21 cellular contexts compared by ENCODE assay signal in genomic region chr3:195597848-195598247, GRCh38. TPM values are rescaled to one million over a fixed set of nuclear protein-coding genes. Genes with fewer than 3 reads are reported as not detected.
DNase-seq lines count a peak whose midpoint lies in the region; ATAC-seq and TF ChIP-seq lines count a peak whose summit lies in the region.
"Had no signal": no experiment of that assay in that cellular context is flagged by ENCODE, and none has a peak within 500 bp of the region (broad histone marks: within the 10 kb centered on the region; RNA-seq: fewer than 3 reads in every experiment).

No MANE protein-coding gene starts in this region.

- H3K4me1 ChIP-seq in right atrium auricular region: peaks cover 0 to 17% of the 10 kb centered on the region in 2 donors
- H3K4me1 ChIP-seq in right cardiac atrium (ENCODE audit: control insufficient read depth, insufficient read depth, low read length): peaks cover 2% of the 10 kb centered on the region

- intact Hi-C loops in Right ventricle myocardium inferior (cut with DNase I) (no loop called here), right cardiac atrium (cut with DNase I) (no loop called here)
- intact Hi-C loops in activated naive CD4-positive, alpha-beta T cell treated with anti-CD3 and anti-CD28 coated beads for 36 hours (cut with micrococcal nuclease): no loop called here

- no peaks in the 10 kb centered on the region for H3K36me3 Mint-ChIP-seq in activated naive CD4-positive, alpha-beta T cell treated with anti-CD3 and anti-CD28 coated beads for 36 hours (ENCODE audit: low read depth)
- no peaks in the 10 kb centered on the region for H3K36me3 Mint-ChIP-seq in immature natural killer cell
- H3K36me3 Mint-ChIP-seq: CD14-positive monocyte had no signal

- no peak for TF ChIP-seq CTCF in right atrium auricular region (IDR thresholded peaks at IDR 0.05)

- no peaks in the 10 kb centered on the region for H3K9me3 ChIP-seq in right atrium auricular region
- no peaks in the 10 kb centered on the region for H3K9me3 ChIP-seq in right cardiac atrium (ENCODE audit: control insufficient read depth, low read length)

- no peaks in the 10 kb centered on the region for H3K27me3 Mint-ChIP-seq in activated naive CD4-positive, alpha-beta T cell treated with anti-CD3 and anti-CD28 coated beads for 36 hours (ENCODE audit: low read depth)
- H3K27me3 Mint-ChIP-seq in immature natural killer cell (ENCODE audit: low read depth in 3 of 3): peaks cover 0 to 6% (median 2%) of the 10 kb centered on the region in 3 donors

- no peak overlapping the region for H3K4me3 Mint-ChIP-seq in activated naive CD4-positive, alpha-beta T cell treated with anti-CD3 and anti-CD28 coated beads for 36 hours
- H3K4me3 Mint-ChIP-seq in immature natural killer cell: no peak overlapping the region
- H3K4me3 Mint-ChIP-seq: CD14-positive monocyte had no signal

- no peak overlapping the region for H3K27ac ChIP-seq in right atrium auricular region
- H3K27ac ChIP-seq in right cardiac atrium (ENCODE audit: low read length): no peak overlapping the region
- H3K27ac ChIP-seq: HL-60 had no signal

- H3K4me1 Mint-ChIP-seq in activated naive CD4-positive, alpha-beta T cell treated with anti-CD3 and anti-CD28 coated beads for 36 hours (ENCODE audit: low read depth): no peaks in the 10 kb centered on the region
- no peaks in the 10 kb centered on the region for H3K4me1 Mint-ChIP-seq in immature natural killer cell

- no peak overlapping the region for H3K27ac Mint-ChIP-seq in activated naive CD4-positive, alpha-beta T cell treated with anti-CD3 and anti-CD28 coated beads for 36 hours
- H3K27ac Mint-ChIP-seq in immature natural killer cell: no peak overlapping the region
- H3K27ac Mint-ChIP-seq: CD14-positive monocyte had no signal

- peaks cover 1% of the 10 kb centered on the region for H3K9me3 Mint-ChIP-seq in activated naive CD4-positive, alpha-beta T cell treated with anti-CD3 and anti-CD28 coated beads for 36 hours
- H3K9me3 Mint-ChIP-seq in immature natural killer cell: no peaks in the 10 kb centered on the region

- H3K36me3 ChIP-seq in right atrium auricular region: no peaks in the 10 kb centered on the region

- no peak overlapping the region for H3K4me3 ChIP-seq in right atrium auricular region
- no peak overlapping the region for H3K4me3 ChIP-seq in right cardiac atrium (ENCODE audit: low read length)
- H3K4me3 ChIP-seq: K562 had no signal

- 33% methylated on average over 6 of the region's 6 CpGs for WGBS in right cardiac atrium

- peak; percentile 77 for ATAC-seq in Right ventricle myocardium inferior
- peak; percentile 13 to 39 for ATAC-seq in right cardiac atrium
- no peak for ATAC-seq in HG03039 (IDR thresholded peaks at IDR 0.05; ENCODE audit: unreplicated experiment)
- ATAC-seq: PC-3, SK-N-SH treated with all-trans-retinoic acid at 6 μM for 48 hours had no signal

- CTCF ChIA-PET in activated naive CD4-positive, alpha-beta T cell treated with anti-CD3 and anti-CD28 coated beads for 36 hours (lab: Charles Lee): no interaction called here

- no peaks in the 10 kb centered on the region for H3K27me3 ChIP-seq in right atrium auricular region
- no peaks in the 10 kb centered on the region for H3K27me3 ChIP-seq in right cardiac atrium (ENCODE audit: control insufficient read depth, insufficient read depth)

- DNase-seq in Right ventricle myocardium inferior (ENCODE audit: missing footprints): no peak
- no peak for DNase-seq in right atrium auricular region (ENCODE audit: low spot score)
- peak; percentile 37 for DNase-seq in fibroblast of gingiva (ENCODE audit: low read depth)
- DNase-seq in right cardiac atrium: no peak
- no peak for DNase-seq in activated naive CD4-positive, alpha-beta T cell treated with anti-CD3 and anti-CD28 coated beads for 36 hours
- no peak for DNase-seq in immature natural killer cell
- no peak for DNase-seq in NCI-H1105 treated with DMSO at 0.1 percent for 48 hours (lab: John Stamatoyannopoulos, UW)
- DNase-seq: 8988T, GDM1, GOT3, NCI-H1048, NCI-H1694, NCI-H2107, NCI-H226, NCI-H526 treated with DMSO at 0.1 percent for 48 hours, PC-3 had no signal

RNA-seq across cellular contexts. Expression of gene APOD, which starts 14.1 kb away (rescaled TPM):
- total RNA-seq in Right ventricle myocardium inferior: 327 TPM
- total RNA-seq in right atrium auricular region: 10 to 100 TPM; 79.6 to 93.2 TPM
- total RNA-seq in right cardiac atrium: 10 to 100 TPM; 31.8 to 45.9 (median 40.8) TPM
- 174 TPM for polyA plus RNA-seq in right cardiac atrium
- total RNA-seq in activated naive CD4-positive, alpha-beta T cell treated with anti-CD3 and anti-CD28 coated beads for 36 hours: under 1 TPM in 1 of 2 experiments, not detected in 1; 0.44 TPM
- not detected for polyA plus RNA-seq in immature natural killer cell
- total RNA-seq: PC-3 had no signal
- polyA plus RNA-seq: CD14-positive monocyte had no signal

RNA-seq across cellular contexts. Expression of gene PPP1R2, which starts 54.7 kb away (rescaled TPM):
- total RNA-seq in Right ventricle myocardium inferior (30.9 TPM), right atrium auricular region (10 to 100 TPM; 43.4 to 49.4 TPM), right cardiac atrium (10 to 100 TPM; 44.7 to 52.4 (median 46.7) TPM)
- polyA plus RNA-seq in right cardiac atrium (31.1 TPM), immature natural killer cell (100 to 1,000 TPM; 118 to 123 (median 120) TPM)
- 100 to 1,000 TPM in 1 of 2 experiments, 10 to 100 TPM in 1; 99.7 to 105 TPM for total RNA-seq in activated naive CD4-positive, alpha-beta T cell treated with anti-CD3 and anti-CD28 coated beads for 36 hours

Comparison
In these comparisons a context has a peak if more than half of its experiments do, and no peak if none do; other contexts are left out.
1. RNA of gene APOD, which starts 14.1 kb away (total RNA-seq): 327 TPM in Right ventricle myocardium inferior (single experiment), 79.6 to 93.2 TPM in right atrium auricular region and 31.8 to 45.9 TPM in right cardiac atrium; 0.44 TPM in activated naive CD4-positive, alpha-beta T cell treated with anti-CD3 and anti-CD28 coated beads for 36 hours; every median in the first group is over 10 times any median in the second.